In genomic region chr4:41933997-41934812, GRCh38 we compare ENCODE assay signal across 1 cellular context.
TF ChIP-seq lines count a peak whose summit lies in the region.

No MANE protein-coding gene starts in this region.

TF ChIP-seq in GM12878, 131 proteins besides CTCF, POLR2A, EP300 and RAD21 (continued from another document):
- TF ChIP-seq TCF7 (IDR thresholded peaks at IDR 0.05; ENCODE audit: borderline replicate concordance) (0 out of 2 replicates have a peak, but pooled peaks have one; percentile 9), RUNX3 (IDR thresholded peaks at IDR 0.05; ENCODE audit: low read length) (no peak), RAD51 (IDR thresholded peaks at IDR 0.05) (no peak), MTA2 (IDR thresholded peaks at IDR 0.05; ENCODE audit: low read depth) (no peak), SPI1 (IDR thresholded peaks at IDR 0.05; ENCODE audit: borderline replicate concordance, insufficient read depth, low read depth, low read length) (no peak)
